In genomic region chr1:22636927-22637326, GRCh38 we compare ENCODE assay signal across 19 cellular contexts. TPM values are rescaled to one million over a fixed set of nuclear protein-coding genes. Genes with fewer than 3 reads are reported as not detected.
DNase-seq lines count a peak whose midpoint lies in the region; ATAC-seq and FAIRE-seq lines count a peak whose summit lies in the region.
"Had no signal": no experiment of that assay in that cellular context is flagged by ENCODE, and none has a peak within 500 bp of the region (broad histone marks: within the 10 kb centered on the region; RNA-seq: fewer than 3 reads in every experiment).

No MANE protein-coding gene starts in this region.

- H3K27me3 Mint-ChIP-seq in dendritic cell treated with granulocyte-macrophage colony-stimulating factor and Interleukin-4, amounts not matched to agents 40 ng/mL and 50 ng/mL, for 4 days: peaks cover 30% of the 10 kb centered on the region

- FAIRE-seq in small intestine (lab: Jason Lieb, UNC): no peak

- no peak overlapping the region for H3K4me3 ChIP-seq in small intestine (ENCODE audit: low read depth in 1 of 2, low read length in 2 of 2)
- H3K4me3 ChIP-seq: SK-N-MC had no signal

- H3K4me1 ChIP-seq in small intestine (ENCODE audit: control insufficient read depth in 2 of 2, insufficient read depth in 1 of 2, low read depth in 1 of 2, low read length in 1 of 2): no peaks in the 10 kb centered on the region

- H3K27ac ChIP-seq in small intestine (ENCODE audit: low read depth in 1 of 2, low read length in 1 of 2): peak overlapping the region in 1 of 2 donors; percentile 48
- H3K27ac ChIP-seq: SK-N-MC had no signal

- peaks cover 55% of the 10 kb centered on the region for H3K36me3 Mint-ChIP-seq in dendritic cell treated with granulocyte-macrophage colony-stimulating factor and Interleukin-4, amounts not matched to agents 40 ng/mL and 50 ng/mL, for 4 days (ENCODE audit: low read depth)
- H3K36me3 Mint-ChIP-seq: activated CD4-positive, alpha-beta memory T cell treated with anti-CD3 and anti-CD28 coated beads for 36 hours; naive B cell had no signal

- ATAC-seq in esophagus mucosa: no peak

- H3K27ac Mint-ChIP-seq in dendritic cell treated with granulocyte-macrophage colony-stimulating factor and Interleukin-4, amounts not matched to agents 40 ng/mL and 50 ng/mL, for 4 days: peak overlapping the region; percentile 72
- H3K27ac Mint-ChIP-seq: activated CD4-positive, alpha-beta memory T cell treated with anti-CD3 and anti-CD28 coated beads for 36 hours; activated T-helper 1 cell treated with anti-CD3 and anti-CD28 coated beads, Interleukin-12 subunit alpha, Interleukin-12 subunit beta, Interleukin-2, Interleukin-4 antibody, amounts not matched to agents 30 ng/mL and 10 ng/mL and 1 ng/mL, durations not matched to agents 14 hours and 24 hours and 36 hours; naive B cell had no signal

- H3K9me3 Mint-ChIP-seq in dendritic cell treated with granulocyte-macrophage colony-stimulating factor and Interleukin-4, amounts not matched to agents 40 ng/mL and 50 ng/mL, for 4 days: no peaks in the 10 kb centered on the region
- H3K9me3 Mint-ChIP-seq: activated CD4-positive, alpha-beta memory T cell treated with anti-CD3 and anti-CD28 coated beads for 36 hours; activated T-helper 1 cell treated with anti-CD3 and anti-CD28 coated beads, Interleukin-12 subunit alpha, Interleukin-12 subunit beta, Interleukin-2, Interleukin-4 antibody, amounts not matched to agents 30 ng/mL and 10 ng/mL and 1 ng/mL, durations not matched to agents 14 hours and 24 hours and 36 hours had no signal

- peak overlapping the region; percentile 79 for H3K4me3 Mint-ChIP-seq in dendritic cell treated with granulocyte-macrophage colony-stimulating factor and Interleukin-4, amounts not matched to agents 40 ng/mL and 50 ng/mL, for 4 days
- H3K4me3 Mint-ChIP-seq: activated CD4-positive, alpha-beta memory T cell treated with anti-CD3 and anti-CD28 coated beads for 36 hours; activated T-helper 1 cell treated with anti-CD3 and anti-CD28 coated beads, Interleukin-12 subunit alpha, Interleukin-12 subunit beta, Interleukin-2, Interleukin-4 antibody, amounts not matched to agents 30 ng/mL and 10 ng/mL and 1 ng/mL, durations not matched to agents 14 hours and 24 hours and 36 hours; naive B cell had no signal

- intact Hi-C loops in dendritic cell treated with granulocyte-macrophage colony-stimulating factor and Interleukin-4, amounts not matched to agents 40 ng/mL and 50 ng/mL, for 4 days (cut with micrococcal nuclease): no loop called here
- intact Hi-C loops in posterior vena cava (cut with DNase I): loop anchor here in 1 of 2 donors (10.0 kb wide), 1 partner anchor 102 kb away; no protein-coding TSS in a partner anchor

- no peaks in the 10 kb centered on the region for H3K9me3 ChIP-seq in small intestine (ENCODE audit: control insufficient read depth, low read depth)

- H3K36me3 ChIP-seq in small intestine (ENCODE audit: control insufficient read depth in 2 of 2, insufficient read depth in 2 of 2, low read length in 2 of 2): no peaks in the 10 kb centered on the region

- no peaks in the 10 kb centered on the region for H3K27me3 ChIP-seq in small intestine (ENCODE audit: control insufficient read depth in 2 of 2, insufficient read depth in 2 of 2, low read length in 2 of 2)

- DNase-seq in NCI-H524 (lab: John Stamatoyannopoulos, UW): peak; percentile 32 to 61
- no peak for DNase-seq in NCI-H524 treated with DMSO at 0.1 percent for 48 hours (lab: John Stamatoyannopoulos, UW)
- DNase-seq in NCI-H146 treated with DMSO at 0.1 percent for 48 hours (lab: John Stamatoyannopoulos, UW; ENCODE audit: unreplicated experiment): peak; percentile 27
- DNase-seq in small intestine: peak; percentile 20
- no peak for DNase-seq in posterior vena cava (ENCODE audit: low spot score)
- DNase-seq in activated naive CD4-positive, alpha-beta T cell treated with anti-CD3 and anti-CD28 coated beads, Interleukin-2, amount 50 U/mL, for 16 hours: no peak
- DNase-seq: activated CD4-positive, alpha-beta memory T cell treated with anti-CD3 and anti-CD28 coated beads for 36 hours; Calu3; H7; KG1; naive B cell; NCI-H1436 treated with DMSO at 0.1 percent for 48 hours; stimulated activated CD4-positive, alpha-beta T cell treated with anti-CD3 and anti-CD28 coated beads, Interleukin-4, amount 100 ng/mL, for 4 hours had no signal

- WGBS in small intestine, 3 donors: 16 to 60% (median 33%) methylated on average over 6 of the region's 6 CpGs

- H3K4me1 Mint-ChIP-seq in dendritic cell treated with granulocyte-macrophage colony-stimulating factor and Interleukin-4, amounts not matched to agents 40 ng/mL and 50 ng/mL, for 4 days (ENCODE audit: low read depth): peaks cover 69% of the 10 kb centered on the region
- H3K4me1 Mint-ChIP-seq: naive B cell had no signal

RNA-seq across cellular contexts. Expression of gene C1QA, which starts 0.5 kb away (rescaled TPM):
- 100 to 1,000 TPM in 2 of 3 donors, 10 to 100 TPM in 1; 25.7 to 215 (median 128) TPM for polyA plus RNA-seq in small intestine
- total RNA-seq in posterior vena cava (100 to 1,000 TPM in 1 of 2 donors, 10 to 100 TPM in 1; 72.6 to 301 TPM), esophagus mucosa (10.4 TPM)
- total RNA-seq: activated CD4-positive, alpha-beta memory T cell treated with anti-CD3 and anti-CD28 coated beads for 36 hours; activated T-helper 1 cell treated with anti-CD3 and anti-CD28 coated beads, Interleukin-12 subunit alpha, Interleukin-12 subunit beta, Interleukin-2, Interleukin-4 antibody, amounts not matched to agents 30 ng/mL and 10 ng/mL and 1 ng/mL, durations not matched to agents 14 hours and 24 hours and 36 hours; Calu3; H7; OCI-LY7 had no signal
- polyA plus RNA-seq: AG04450 had no signal

RNA-seq across cellular contexts. Expression of gene C1QC, which starts 6.5 kb away (rescaled TPM):
- polyA plus RNA-seq in small intestine: 100 to 1,000 TPM in 1 of 3 donors, 10 to 100 TPM in 2; 17.7 to 181 (median 81.6) TPM
- total RNA-seq in posterior vena cava: 100 to 1,000 TPM; 124 to 414 TPM
- total RNA-seq in esophagus mucosa: 11.7 TPM
- total RNA-seq: activated CD4-positive, alpha-beta memory T cell treated with anti-CD3 and anti-CD28 coated beads for 36 hours; activated T-helper 1 cell treated with anti-CD3 and anti-CD28 coated beads, Interleukin-12 subunit alpha, Interleukin-12 subunit beta, Interleukin-2, Interleukin-4 antibody, amounts not matched to agents 30 ng/mL and 10 ng/mL and 1 ng/mL, durations not matched to agents 14 hours and 24 hours and 36 hours; Calu3; H7; OCI-LY7 had no signal
- polyA plus RNA-seq: AG04450 had no signal

RNA-seq across cellular contexts. Expression of gene C1QB, which starts 16.1 kb away (rescaled TPM):
- 100 to 1,000 TPM in 2 of 3 donors, 10 to 100 TPM in 1; 33.5 to 255 (median 119) TPM for polyA plus RNA-seq in small intestine
- 100 to 1,000 TPM; 125 to 441 TPM for total RNA-seq in posterior vena cava
- 14.4 TPM for total RNA-seq in esophagus mucosa
- total RNA-seq: activated CD4-positive, alpha-beta memory T cell treated with anti-CD3 and anti-CD28 coated beads for 36 hours; activated T-helper 1 cell treated with anti-CD3 and anti-CD28 coated beads, Interleukin-12 subunit alpha, Interleukin-12 subunit beta, Interleukin-2, Interleukin-4 antibody, amounts not matched to agents 30 ng/mL and 10 ng/mL and 1 ng/mL, durations not matched to agents 14 hours and 24 hours and 36 hours; Calu3; H7; OCI-LY7 had no signal
- polyA plus RNA-seq: AG04450 had no signal

Comparison
In these comparisons a context has a peak if more than half of its experiments do, and no peak if none do; other contexts are left out.
1. DNase-seq: peak in NCI-H524 (2 of 2), NCI-H146 treated with DMSO at 0.1 percent for 48 hours (single experiment) and small intestine (single experiment); none in NCI-H524 treated with DMSO at 0.1 percent for 48 hours (single experiment), posterior vena cava (single experiment) and activated naive CD4-positive, alpha-beta T cell treated with anti-CD3 and anti-CD28 coated beads, Interleukin-2, amount 50 U/mL, for 16 hours (single experiment).